Comparison of ENCODE assay signal across 11 cellular contexts in genomic region chr17:8872036-8872704, GRCh38. TPM values are rescaled to one million over a fixed set of nuclear protein-coding genes. Genes with fewer than 3 reads are reported as not detected.
"Had no signal": no experiment of that assay in that cellular context is flagged by ENCODE, and none has a peak within 500 bp of the region (broad histone marks: within the 10 kb centered on the region; RNA-seq: fewer than 3 reads in every experiment).

No MANE protein-coding gene starts in this region.

- DNase-seq: activated naive CD4-positive, alpha-beta T cell treated with Interleukin-2 at 50 U/mL for 16 hours; caudate nucleus; cortex of kidney; effector memory CD4-positive, alpha-beta T cell; hypothalamus; nephron progenitor cell; stimulated activated CD4-positive, alpha-beta T cell treated with anti-CD3 and anti-CD28 coated beads, Interleukin-4, amount 100 ng/mL, for 1 hour; stimulated activated CD8-positive, alpha-beta memory T cell treated with anti-CD3 and anti-CD28 coated beads, Interleukin-4, amount 100 ng/mL, for 48 hours had no signal

- H3K9me3 ChIP-seq: gastroesophageal sphincter had no signal

- H3K36me3 ChIP-seq: gastroesophageal sphincter had no signal

- H3K4me1 ChIP-seq: gastroesophageal sphincter had no signal

- H3K4me3 ChIP-seq: gastroesophageal sphincter had no signal

- ATAC-seq: gastroesophageal sphincter had no signal

- H3K27ac ChIP-seq: epithelial cell of prostate, gastroesophageal sphincter had no signal

RNA-seq across cellular contexts. Expression of gene PIK3R6, which starts 4.7 kb away (rescaled TPM):
- total RNA-seq: osteocyte had no signal
